ENCODE assay signal across 1 cellular context in genomic region chr7:40299097-40299496, GRCh38.
A peak's percentile ranks its signal among the peaks of the same experiment; 100 is the strongest.
TF ChIP-seq lines count a peak whose summit lies in the region.

No MANE protein-coding gene starts in this region.

TF ChIP-seq in SK-N-SH, 30 proteins besides CTCF, POLR2A, EP300 and RAD21 (continued from another document):
- peak; percentile 93 for TF ChIP-seq MAX (IDR thresholded peaks at IDR 0.05; ENCODE audit: low read depth)
- TF ChIP-seq FOXJ3 (CRISPR knock-in tag; IDR thresholded peaks at IDR 0.05) = no peak
- peak; percentile 73; the same call in 1 of the 2 replicates for TF ChIP-seq NFIC (IDR thresholded peaks at IDR 0.05; ENCODE audit: borderline replicate concordance)
- peak; percentile 29; the same call in 1 of the 2 replicates for TF ChIP-seq GABPA (IDR thresholded peaks at IDR 0.05; ENCODE audit: low read depth)
- TF ChIP-seq YY1 (IDR thresholded peaks at IDR 0.05; ENCODE audit: low read depth) = no peak
- TF ChIP-seq TCF12 (IDR thresholded peaks at IDR 0.05) = peak; percentile 75
- TF ChIP-seq, protein P1, sequence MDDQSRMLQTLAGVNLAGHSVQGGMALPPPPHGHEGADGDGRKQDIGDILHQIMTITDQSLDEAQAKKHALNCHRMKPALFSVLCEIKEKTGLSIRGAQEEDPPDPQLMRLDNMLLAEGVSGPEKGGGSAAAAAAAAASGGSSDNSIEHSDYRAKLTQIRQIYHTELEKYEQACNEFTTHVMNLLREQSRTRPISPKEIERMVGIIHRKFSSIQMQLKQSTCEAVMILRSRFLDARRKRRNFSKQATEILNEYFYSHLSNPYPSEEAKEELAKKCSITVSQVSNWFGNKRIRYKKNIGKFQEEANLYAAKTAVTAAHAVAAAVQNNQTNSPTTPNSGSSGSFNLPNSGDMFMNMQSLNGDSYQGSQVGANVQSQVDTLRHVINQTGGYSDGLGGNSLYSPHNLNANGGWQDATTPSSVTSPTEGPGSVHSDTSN (IDR thresholded peaks at IDR 0.05) = peak; percentile 85
